21 cellular contexts compared by ENCODE assay signal in genomic region chr22:38087855-38088254, GRCh38. TPM values are rescaled to one million over a fixed set of nuclear protein-coding genes. Genes with fewer than 3 reads are reported as not detected.
DNase-seq lines count a peak whose midpoint lies in the region; ATAC-seq and TF ChIP-seq lines count a peak whose summit lies in the region.
"Had no signal": no experiment of that assay in that cellular context is flagged by ENCODE, and none has a peak within 500 bp of the region (broad histone marks: within the 10 kb centered on the region; RNA-seq: fewer than 3 reads in every experiment).

No MANE protein-coding gene starts in this region.

- no peak overlapping the region for H3K9ac ChIP-seq in endodermal cell (ENCODE audit: extremely low read depth, low read length, poor library complexity, severe bottlenecking)
- H3K9ac ChIP-seq: SK-N-SH had no signal

- H3K27ac Mint-ChIP-seq in endodermal cell (no peak overlapping the region), nephron progenitor cell (peak overlapping the region; percentile 60), type B pancreatic cell (peak overlapping the region; percentile 29)
- H3K27ac Mint-ChIP-seq: CD4-positive, alpha-beta T cell; HFFc6 had no signal

- intact Hi-C loops in Right ventricle myocardium superior (cut with DNase I), result no loop called here
- intact Hi-C loops in heart left ventricle (cut with DNase I), result no loop called here

- H3K4me1 Mint-ChIP-seq in endodermal cell (peaks cover 4% of the 10 kb centered on the region), nephron progenitor cell (peaks cover 16% of the 10 kb centered on the region), type B pancreatic cell (ENCODE audit: unreplicated experiment) (peaks cover 4% of the 10 kb centered on the region)
- H3K4me1 Mint-ChIP-seq: IgD-negative memory B cell had no signal

- DNase-seq in Right ventricle myocardium superior (peak; percentile 17), heart left ventricle (no peak), endodermal cell (no peak), nephron progenitor cell (no peak), type B pancreatic cell (ENCODE audit: extremely low spot score, unreplicated experiment) (no peak), ecto neural progenitor cell (ENCODE audit: low spot score) (no peak)
- DNase-seq in NK-92 treated with Interleukin-12 subunit alpha and Interleukin-12 subunit beta, amount 100 ng/mL, for 24 hours (lab: John Stamatoyannopoulos, UW), result no peak
- DNase-seq: Caco-2; CD4-positive, alpha-beta T cell; GF-D8; HFFc6; Karpas-422; MM.1S; NCI-H1092; NCI-H2081; OCI-M1; SHP77; SK-N-SH had no signal

- peaks cover 0 to 27% (median 5%) of the 10 kb centered on the region in 9 donors for H3K27me3 ChIP-seq in heart left ventricle
- H3K27me3 ChIP-seq in endodermal cell (ENCODE audit: control insufficient read depth, insufficient read depth, low read length, poor library complexity, severe bottlenecking), result peaks cover 1% of the 10 kb centered on the region

- no peak for TF ChIP-seq CTCF in heart left ventricle (IDR thresholded peaks at IDR 0.05)
- no peak for TF ChIP-seq CTCF in endodermal cell (conservative IDR thresholded peaks at IDR 0.05)
- no peak for TF ChIP-seq CTCF in nephron progenitor cell (IDR thresholded peaks at IDR 0.05)
- TF ChIP-seq CTCF in type B pancreatic cell (conservative IDR thresholded peaks at IDR 0.05), result no peak

- H3K4me3 Mint-ChIP-seq in endodermal cell, result peak overlapping the region; percentile 26
- no peak overlapping the region for H3K4me3 Mint-ChIP-seq in nephron progenitor cell
- peak overlapping the region; percentile 22 for H3K4me3 Mint-ChIP-seq in type B pancreatic cell
- H3K4me3 Mint-ChIP-seq: CD4-positive, alpha-beta T cell; HFFc6 had no signal

- no peaks in the 10 kb centered on the region for H3K36me3 Mint-ChIP-seq in endodermal cell (ENCODE audit: low read depth)
- no peaks in the 10 kb centered on the region for H3K36me3 Mint-ChIP-seq in nephron progenitor cell (ENCODE audit: low read depth)
- no peaks in the 10 kb centered on the region for H3K36me3 Mint-ChIP-seq in type B pancreatic cell

- no peak for ATAC-seq in Right ventricle myocardium superior (ENCODE audit: poor library complexity)
- ATAC-seq in heart left ventricle, result no peak
- ATAC-seq in GM18505 (IDR thresholded peaks at IDR 0.05; ENCODE audit: unreplicated experiment), result no peak

- no peaks in the 10 kb centered on the region for H3K9me3 ChIP-seq in heart left ventricle
- H3K9me3 ChIP-seq in endodermal cell (ENCODE audit: control insufficient read depth, low read length), result no peaks in the 10 kb centered on the region
- H3K9me3 ChIP-seq: Caco-2, SK-N-SH had no signal

- H3K4me1 ChIP-seq in heart left ventricle (peaks cover 0 to 13% (median 6%) of the 10 kb centered on the region in 12 donors), endodermal cell (ENCODE audit: control insufficient read depth, insufficient read depth, low read length) (peaks cover 7% of the 10 kb centered on the region)

- TF ChIP-seq POLR2A in heart left ventricle (IDR thresholded peaks at IDR 0.05) (no peak), GM18505 (IDR thresholded peaks at IDR 0.05; ENCODE audit: borderline replicate concordance, extremely low read depth, insufficient read depth, insufficient read length) (no peak)

- no peaks in the 10 kb centered on the region for H3K9me3 Mint-ChIP-seq in endodermal cell
- no peaks in the 10 kb centered on the region for H3K9me3 Mint-ChIP-seq in nephron progenitor cell
- no peaks in the 10 kb centered on the region for H3K9me3 Mint-ChIP-seq in type B pancreatic cell
- H3K9me3 Mint-ChIP-seq: CD4-positive, alpha-beta T cell; HFFc6; IgD-negative memory B cell had no signal

- WGBS in heart left ventricle, 4 donors, result 93 to 96% (median 95%) methylated on average over 12 of the region's 12 CpGs
- WGBS in endodermal cell (ENCODE audit: insufficient coverage in 1 of 2, insufficient read length in 1 of 2), 2 experiments, result 92 to 94% methylated on average over 6 to 11 of the region's 12 CpGs

- peaks cover 31% of the 10 kb centered on the region for H3K27me3 Mint-ChIP-seq in endodermal cell (ENCODE audit: insufficient read depth)
- H3K27me3 Mint-ChIP-seq in nephron progenitor cell (ENCODE audit: low read depth, poor library complexity), result peaks cover 20% of the 10 kb centered on the region
- H3K27me3 Mint-ChIP-seq in type B pancreatic cell, result no peaks in the 10 kb centered on the region

- H3K4me3 ChIP-seq in heart left ventricle (no peak overlapping the region), endodermal cell (ENCODE audit: low read length) (no peak overlapping the region)

- H3K36me3 ChIP-seq in heart left ventricle (no peaks in the 10 kb centered on the region), endodermal cell (ENCODE audit: control insufficient read depth, insufficient read depth, low read length) (no peaks in the 10 kb centered on the region)

- no peak overlapping the region for H3K27ac ChIP-seq in heart left ventricle
- H3K27ac ChIP-seq in endodermal cell (ENCODE audit: low read depth, low read length), result no peak overlapping the region

RNA-seq across cellular contexts. Expression of gene SLC16A8, which starts 3.9 kb away (rescaled TPM):
- total RNA-seq in Right ventricle myocardium superior (not detected), heart left ventricle (not detected), endodermal cell (1 to 10 TPM in 1 of 2 donors, under 1 TPM in 1; 0.57 to 1.1 TPM), type B pancreatic cell (ENCODE audit: low replicate concordance) (not detected in 2 replicates)
- under 1 TPM in 1 of 2 donors, not detected in 1; 0.34 TPM for polyA plus RNA-seq in heart left ventricle
- polyA plus RNA-seq in endodermal cell (2013, experiment 1 of 2), result 0.61 TPM
- polyA plus RNA-seq in endodermal cell (2013, experiment 2 of 2), result 0.17 TPM
- total RNA-seq: Caco-2; CD4-positive, alpha-beta T cell; HFFc6; NCI-H460 had no signal
- polyA plus RNA-seq: IgD-negative memory B cell, SK-N-SH had no signal

RNA-seq across cellular contexts. Expression of gene BAIAP2L2, which starts 22.6 kb away (rescaled TPM):
- total RNA-seq in Right ventricle myocardium superior (0.24 TPM), heart left ventricle (under 1 TPM in 8 of 9 donors, not detected in 1; 0.09 to 0.30 (median 0.22) TPM), endodermal cell (1 to 10 TPM; 1.4 to 3.7 TPM), type B pancreatic cell (ENCODE audit: low replicate concordance) (4.5 and 12.1 TPM in 2 replicates)
- under 1 TPM; 0.17 to 0.27 TPM for polyA plus RNA-seq in heart left ventricle
- polyA plus RNA-seq in endodermal cell (2013, experiment 1 of 2), result 2.7 TPM
- polyA plus RNA-seq in endodermal cell (2013, experiment 2 of 2), result 1.9 TPM
- total RNA-seq: NCI-H460 had no signal
- polyA plus RNA-seq: IgD-negative memory B cell had no signal

RNA-seq across cellular contexts. Expression of gene PICK1, which starts 30.7 kb away (rescaled TPM):
- total RNA-seq in Right ventricle myocardium superior (20.4 TPM), heart left ventricle (10 to 100 TPM; 18.8 to 39.5 (median 22.2) TPM), endodermal cell (10 to 100 TPM; 42.7 to 54.1 TPM), type B pancreatic cell (ENCODE audit: low replicate concordance) (45.4 and 45.6 TPM in 2 replicates)
- 10 to 100 TPM; 26.5 to 41.5 TPM for polyA plus RNA-seq in heart left ventricle
- 22.8 TPM for polyA plus RNA-seq in endodermal cell (2013, experiment 1 of 2)
- polyA plus RNA-seq in endodermal cell (2013, experiment 2 of 2), result 20.1 TPM
